ENCODE assay signal across 8 cellular contexts in genomic region chr6:143941852-143942627, GRCh38.
DNase-seq lines count a peak whose midpoint lies in the region; ATAC-seq and TF ChIP-seq lines count a peak whose summit lies in the region.

No MANE protein-coding gene starts in this region.

- no peaks in the 10 kb centered on the region for H3K9me2 ChIP-seq in Loucy (replicated peaks; ENCODE audit: low read depth, low read length)

- no peaks in the 10 kb centered on the region for H3F3A ChIP-seq in Loucy (ENCODE audit: low read depth)

- H3K36me3 ChIP-seq in Loucy (ENCODE audit: insufficient read depth, low read length) (no peaks in the 10 kb centered on the region), mammary epithelial cell (ENCODE audit: insufficient read depth, low read length) (no peaks in the 10 kb centered on the region), liver (ENCODE audit: control insufficient read depth in 4 of 4, insufficient read depth in 3 of 4, low read depth in 1 of 4, low read length in 3 of 4) (no peaks in the 10 kb centered on the region)

- H3K4me1 ChIP-seq in Loucy (ENCODE audit: insufficient read depth, low read length, poor library complexity, severe bottlenecking) (no peaks in the 10 kb centered on the region), mammary epithelial cell (ENCODE audit: insufficient read depth, low read length) (no peaks in the 10 kb centered on the region), liver (ENCODE audit: control insufficient read depth in 4 of 4, insufficient read depth in 4 of 4, low read length in 3 of 4) (no peaks in the 10 kb centered on the region)

- BruUV-seq in mammary epithelial cell (replicated peaks; lab: Mats Ljungman, UMichigan), result no TSS peak

- dilution Hi-C loops in mammary epithelial cell (cut with HindIII; ENCODE audit: low sequenced_read_pairs), result no loop called here

- H3K27me3 ChIP-seq in Loucy (ENCODE audit: insufficient read depth, low read length, poor library complexity, severe bottlenecking), result no peaks in the 10 kb centered on the region
- no peaks in the 10 kb centered on the region for H3K27me3 ChIP-seq in mammary epithelial cell (ENCODE audit: insufficient read depth, low read length)
- no peaks in the 10 kb centered on the region for H3K27me3 ChIP-seq in liver (ENCODE audit: control insufficient read depth in 4 of 4, insufficient read depth in 4 of 4, low read length in 3 of 4)

- no peaks in the 10 kb centered on the region for H3K79me2 ChIP-seq in Loucy (ENCODE audit: insufficient read depth, low read length)
- no peaks in the 10 kb centered on the region for H3K79me2 ChIP-seq in mammary epithelial cell (ENCODE audit: insufficient read depth, low read length)

- H2AFZ ChIP-seq in Loucy (ENCODE audit: low read length), result no peak overlapping the region
- no peak overlapping the region for H2AFZ ChIP-seq in mammary epithelial cell (ENCODE audit: low read depth, low read length)

- no peak overlapping the region for H3K4me2 ChIP-seq in Loucy (ENCODE audit: low read depth, low read length, poor library complexity, severe bottlenecking)
- H3K4me2 ChIP-seq in mammary epithelial cell (ENCODE audit: insufficient read depth, low read depth, low read length), result no peak overlapping the region

- H3K4me3 ChIP-seq in Loucy (ENCODE audit: low read length, poor library complexity, severe bottlenecking) (no peak overlapping the region), mammary epithelial cell (replicated peaks in 1 of 3; ENCODE audit: insufficient read depth in 1 of 3, low read depth in 2 of 3, low read length in 3 of 3) (no peak overlapping the region), liver (ENCODE audit: low read depth in 1 of 3, low read length in 3 of 3) (no peak overlapping the region)

- DNase-seq in CD1c-positive myeloid dendritic cell (ENCODE audit: extremely low spot score), result peak; percentile 47
- DNase-seq in UCSD-AML1 (lab: John Stamatoyannopoulos, UW; ENCODE audit: unreplicated experiment), result peak; percentile 43
- DNase-seq in mammary epithelial cell, result peak; percentile 11
- DNase-seq in stimulated activated CD8-positive, alpha-beta memory T cell treated with anti-CD3 and anti-CD28 coated beads, Interleukin-4, amount 100 ng/mL, for 48 hours, result peak; percentile 82
- no peak for DNase-seq in NCI-H1930 (lab: John Stamatoyannopoulos, UW)

- H3K9ac ChIP-seq in Loucy (ENCODE audit: low read depth, low read length, poor library complexity, severe bottlenecking) (no peak overlapping the region), mammary epithelial cell (ENCODE audit: insufficient read depth, low read length) (no peak overlapping the region), liver (ENCODE audit: low read depth in 1 of 2, low read length in 2 of 2) (no peak overlapping the region)

- TF ChIP-seq CTCF in Loucy (conservative IDR thresholded peaks at IDR 0.05; ENCODE audit: low read length) (peak; percentile 84), mammary epithelial cell (conservative IDR thresholded peaks at IDR 0.05 in 1 of 2, IDR thresholded peaks at IDR 0.05 in 1 of 2; ENCODE audit: extremely low read depth in 1 of 2, insufficient read depth in 1 of 2, low read depth in 1 of 2, low read length in 2 of 2) (peak; percentile 50 to 70), liver (IDR thresholded peaks at IDR 0.05; ENCODE audit: low read depth, low read length, missing input control) (peak; percentile 36)

- no peaks in the 10 kb centered on the region for H4K20me1 ChIP-seq in Loucy (ENCODE audit: insufficient read depth, low read length, poor library complexity, severe bottlenecking)
- no peaks in the 10 kb centered on the region for H4K20me1 ChIP-seq in mammary epithelial cell (ENCODE audit: insufficient read depth, low read length)

- in situ Hi-C loops in mammary epithelial cell (cut with MboI; ENCODE audit: low sequenced_read_pairs in 2 of 2), result no loop called here

- intact Hi-C loops in mammary epithelial cell (cut with micrococcal nuclease), result loop anchor here (5.0 kb wide), 1 partner anchor 275 kb away; no protein-coding TSS in a partner anchor

- no peak overlapping the region for H3K27ac ChIP-seq in mammary epithelial cell (ENCODE audit: insufficient read depth, low read depth, low read length)
- H3K27ac ChIP-seq in liver (ENCODE audit: low read depth in 1 of 2, low read length in 2 of 2), result no peak overlapping the region

- H3K9me3 ChIP-seq in Loucy (ENCODE audit: insufficient read depth, low read depth, low read length) (no peaks in the 10 kb centered on the region), mammary epithelial cell (replicated peaks; ENCODE audit: insufficient read depth, low read length) (no peaks in the 10 kb centered on the region), liver (ENCODE audit: control insufficient read depth in 4 of 4, low read length in 3 of 4) (no peaks in the 10 kb centered on the region)

- peak; percentile 23 to 72 for TF ChIP-seq RAD21 in liver (IDR thresholded peaks at IDR 0.05)

- 76% methylated on average over 17 of the region's 20 CpGs for WGBS in mammary epithelial cell (ENCODE audit: low coverage, missing lambda C conversion rate)
- 52% methylated on average over 20 of the region's 20 CpGs for WGBS in liver

- CTCF ChIA-PET in mammary epithelial cell (lab: Charles Lee; ENCODE audit: low non-redundant PET), result interaction anchor here (0.6 to 0.7 kb wide), 2 partner anchors 44 to 72 kb away, joined by 3 to 6 read pairs; no protein-coding TSS in a partner anchor

- peak; percentile 40 for ATAC-seq in GM19351 (IDR thresholded peaks at IDR 0.05; ENCODE audit: unreplicated experiment)

TF ChIP-seq in liver, 16 proteins besides CTCF, POLR2A, EP300 and RAD21:
- TF ChIP-seq, protein P1, sequence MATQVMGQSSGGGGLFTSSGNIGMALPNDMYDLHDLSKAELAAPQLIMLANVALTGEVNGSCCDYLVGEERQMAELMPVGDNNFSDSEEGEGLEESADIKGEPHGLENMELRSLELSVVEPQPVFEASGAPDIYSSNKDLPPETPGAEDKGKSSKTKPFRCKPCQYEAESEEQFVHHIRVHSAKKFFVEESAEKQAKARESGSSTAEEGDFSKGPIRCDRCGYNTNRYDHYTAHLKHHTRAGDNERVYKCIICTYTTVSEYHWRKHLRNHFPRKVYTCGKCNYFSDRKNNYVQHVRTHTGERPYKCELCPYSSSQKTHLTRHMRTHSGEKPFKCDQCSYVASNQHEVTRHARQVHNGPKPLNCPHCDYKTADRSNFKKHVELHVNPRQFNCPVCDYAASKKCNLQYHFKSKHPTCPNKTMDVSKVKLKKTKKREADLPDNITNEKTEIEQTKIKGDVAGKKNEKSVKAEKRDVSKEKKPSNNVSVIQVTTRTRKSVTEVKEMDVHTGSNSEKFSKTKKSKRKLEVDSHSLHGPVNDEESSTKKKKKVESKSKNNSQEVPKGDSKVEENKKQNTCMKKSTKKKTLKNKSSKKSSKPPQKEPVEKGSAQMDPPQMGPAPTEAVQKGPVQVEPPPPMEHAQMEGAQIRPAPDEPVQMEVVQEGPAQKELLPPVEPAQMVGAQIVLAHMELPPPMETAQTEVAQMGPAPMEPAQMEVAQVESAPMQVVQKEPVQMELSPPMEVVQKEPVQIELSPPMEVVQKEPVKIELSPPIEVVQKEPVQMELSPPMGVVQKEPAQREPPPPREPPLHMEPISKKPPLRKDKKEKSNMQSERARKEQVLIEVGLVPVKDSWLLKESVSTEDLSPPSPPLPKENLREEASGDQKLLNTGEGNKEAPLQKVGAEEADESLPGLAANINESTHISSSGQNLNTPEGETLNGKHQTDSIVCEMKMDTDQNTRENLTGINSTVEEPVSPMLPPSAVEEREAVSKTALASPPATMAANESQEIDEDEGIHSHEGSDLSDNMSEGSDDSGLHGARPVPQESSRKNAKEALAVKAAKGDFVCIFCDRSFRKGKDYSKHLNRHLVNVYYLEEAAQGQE (IDR thresholded peaks at IDR 0.05), result no peak
- TF ChIP-seq EGR1 (IDR thresholded peaks at IDR 0.05; ENCODE audit: low read depth in 2 of 2) (no peak), GABPA (IDR thresholded peaks at IDR 0.05 in 1 of 2, conservative IDR thresholded peaks at IDR 0.05 in 1 of 2) (no peak)
- TF ChIP-seq, protein P2, sequence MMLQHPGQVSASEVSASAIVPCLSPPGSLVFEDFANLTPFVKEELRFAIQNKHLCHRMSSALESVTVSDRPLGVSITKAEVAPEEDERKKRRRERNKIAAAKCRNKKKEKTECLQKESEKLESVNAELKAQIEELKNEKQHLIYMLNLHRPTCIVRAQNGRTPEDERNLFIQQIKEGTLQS (IDR thresholded peaks at IDR 0.05), result no peak

Comparison
In these comparisons a context has a peak if more than half of its experiments do, and no peak if none do; other contexts are left out.
1. DNase-seq: peak in CD1c-positive myeloid dendritic cell (single experiment), UCSD-AML1 (single experiment), mammary epithelial cell (single experiment) and stimulated activated CD8-positive, alpha-beta memory T cell treated with anti-CD3 and anti-CD28 coated beads, Interleukin-4, amount 100 ng/mL, for 48 hours (single experiment); none in NCI-H1930 (0 of 2).
2. Peak in every context shown above with its lines, with median percentiles within 50 percentile points of each other: CTCF ChIP-seq.